Comparison of ENCODE assay signal across 23 cellular contexts in the genomic region with DNA sequence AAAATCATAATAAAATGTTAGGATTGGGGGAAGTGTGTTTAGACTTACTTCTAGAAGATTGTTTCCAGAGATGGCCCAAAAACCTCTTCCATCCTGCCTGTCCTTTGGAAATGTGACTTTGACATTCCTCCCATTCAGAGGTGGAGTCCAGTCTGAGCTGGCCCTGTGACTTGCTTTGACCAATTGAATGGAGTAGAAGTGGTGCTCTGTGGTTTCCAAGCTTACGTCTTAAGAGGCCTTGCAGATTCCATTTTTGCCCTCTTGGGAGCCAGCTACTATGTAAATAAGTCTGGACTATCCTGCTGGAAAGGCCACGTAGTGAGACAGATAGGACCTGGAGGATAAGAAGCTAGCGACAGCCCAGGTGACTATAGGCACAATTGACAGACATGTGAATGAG. TPM values are rescaled to one million over a fixed set of nuclear protein-coding genes. Genes with fewer than 3 reads are reported as not detected.
"Had no signal": no experiment of that assay in that cellular context is flagged by ENCODE, and none has a peak within 500 bp of the region (broad histone marks: within the 10 kb centered on the region; RNA-seq: fewer than 3 reads in every experiment).

No MANE protein-coding gene starts in this region.

- H3K4me1 ChIP-seq: SJCRH30 had no signal

- H3K4me3 ChIP-seq: adrenal gland, breast epithelium, SJCRH30 had no signal

- H3K36me3 ChIP-seq: adrenal gland, breast epithelium, SJCRH30 had no signal

- H3K9me3 ChIP-seq: adrenal gland, breast epithelium, SJCRH30 had no signal

- H3K36me3 Mint-ChIP-seq: activated naive CD8-positive, alpha-beta T cell treated with anti-CD3 and anti-CD28 coated beads, Interleukin-2, amount 10 ng/mL, durations not matched to agents 7 days and 5 days; IgD-negative memory B cell had no signal

- DNase-seq: activated B cell treated with CpG ODN at 0.5 μM for 24 hours; activated CD4-positive, alpha-beta T cell treated with anti-CD3 and anti-CD28 coated beads for 1 hour; activated CD4-positive, alpha-beta T cell treated with anti-CD3 and anti-CD28 coated beads, Interleukin-2, amount 50 U/mL, for 48 hours; adrenal gland; anterior cingulate cortex; NCI-H1092; NCI-H1930; NCI-H2171 treated with DMSO at 0.1 percent for 48 hours; NCI-H226; NCI-H526 treated with DMSO at 0.1 percent for 48 hours had no signal

- H3K27me3 ChIP-seq: breast epithelium had no signal

- H3K9me3 Mint-ChIP-seq: activated B cell treated with CpG ODN at 0.5 μM for 24 hours; activated CD4-positive, alpha-beta T cell treated with anti-CD3 and anti-CD28 coated beads, Interleukin-2, amount 10 ng/mL, durations not matched to agents 24 days and 14 days; activated naive CD4-positive, alpha-beta T cell treated with anti-CD3 and anti-CD28 coated beads for 36 hours; activated naive CD8-positive, alpha-beta T cell treated with anti-CD3 and anti-CD28 coated beads, Interleukin-2, amount 10 ng/mL, durations not matched to agents 7 days and 5 days; activated T-cell treated with anti-CD3 and anti-CD28 coated beads, Interleukin-2, amount 50 U/mL, for 4 hours; IgD-negative memory B cell; T-helper 1 cell treated with Interleukin-12 subunit alpha and Interleukin-12 subunit beta and Interleukin-4 antibody, amounts not matched to agents 30 μg/mL and 1 μg/mL, for 36 hours had no signal

- H3K27ac Mint-ChIP-seq: activated B cell treated with CpG ODN at 0.5 μM for 24 hours; activated CD4-positive, alpha-beta T cell treated with anti-CD3 and anti-CD28 coated beads, Interleukin-2, amount 10 ng/mL, durations not matched to agents 24 days and 14 days; activated naive CD4-positive, alpha-beta T cell treated with anti-CD3 and anti-CD28 coated beads for 36 hours; activated naive CD8-positive, alpha-beta T cell treated with anti-CD3 and anti-CD28 coated beads, Interleukin-2, amount 10 ng/mL, durations not matched to agents 7 days and 5 days; IgD-negative memory B cell; T-helper 1 cell treated with Interleukin-12 subunit alpha and Interleukin-12 subunit beta and Interleukin-4 antibody, amounts not matched to agents 30 μg/mL and 1 μg/mL, for 36 hours had no signal

- H3K9ac ChIP-seq: KMS-11 had no signal

- H3K4me3 Mint-ChIP-seq: activated B cell treated with CpG ODN at 0.5 μM for 24 hours; activated CD4-positive, alpha-beta T cell treated with anti-CD3 and anti-CD28 coated beads, Interleukin-2, amount 10 ng/mL, durations not matched to agents 24 days and 14 days; activated naive CD8-positive, alpha-beta T cell treated with anti-CD3 and anti-CD28 coated beads, Interleukin-2, amount 10 ng/mL, durations not matched to agents 7 days and 5 days; activated T-cell treated with anti-CD3 and anti-CD28 coated beads, Interleukin-2, amount 50 U/mL, for 4 hours had no signal

- H3K27ac ChIP-seq: breast epithelium, KMS-11, SJCRH30 had no signal

RNA-seq across cellular contexts. Expression of a gene that starts 1.3 kb away (rescaled TPM):
- total RNA-seq: activated B cell treated with CpG ODN at 0.5 μM for 24 hours; activated naive CD4-positive, alpha-beta T cell treated with anti-CD3 and anti-CD28 coated beads for 36 hours; activated naive CD8-positive, alpha-beta T cell treated with anti-CD3 and anti-CD28 coated beads, Interleukin-2, amount 10 ng/mL, durations not matched to agents 7 days and 5 days; activated T-cell treated with anti-CD3 and anti-CD28 coated beads, Interleukin-2, amount 50 U/mL, for 4 hours; MCF 10A; NCI-H460; OCI-LY7; RPMI7951 had no signal
- polyA plus RNA-seq: IgD-negative memory B cell had no signal

RNA-seq across cellular contexts. Expression of a gene that starts 18.0 kb away (rescaled TPM):
- total RNA-seq: activated B cell treated with CpG ODN at 0.5 μM for 24 hours, breast epithelium, MCF 10A, OCI-LY7 had no signal

RNA-seq across cellular contexts. Expression of a gene that starts 33.8 kb away (rescaled TPM):
- total RNA-seq: activated B cell treated with CpG ODN at 0.5 μM for 24 hours; activated CD4-positive, alpha-beta T cell treated with anti-CD3 and anti-CD28 coated beads, Interleukin-2, amount 10 ng/mL, durations not matched to agents 24 days and 14 days; activated naive CD8-positive, alpha-beta T cell treated with anti-CD3 and anti-CD28 coated beads, Interleukin-2, amount 10 ng/mL, durations not matched to agents 7 days and 5 days; MCF 10A; OCI-LY7; RPMI7951 had no signal
- polyA plus RNA-seq: IgD-negative memory B cell had no signal
